13 cellular contexts compared by ENCODE assay signal in the genomic region with DNA sequence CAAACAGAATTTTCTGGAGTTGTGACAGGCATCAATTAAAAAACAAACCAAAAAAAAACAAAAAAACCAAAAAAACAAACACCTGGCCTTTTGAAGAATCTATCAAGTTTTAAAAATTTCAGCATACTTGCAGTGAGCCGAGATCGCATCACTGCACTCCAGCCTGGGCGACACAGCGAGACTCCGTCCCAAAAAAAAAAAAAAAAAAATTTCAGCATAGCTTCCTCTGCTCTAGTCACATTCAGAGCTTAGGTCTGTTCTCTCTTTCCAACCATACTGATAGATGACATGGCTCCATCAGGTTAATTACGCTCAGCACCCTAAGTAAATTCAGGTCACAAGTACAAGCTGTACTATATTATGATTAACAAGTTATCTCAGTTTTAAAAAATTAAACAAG. TPM values are rescaled to one million over a fixed set of nuclear protein-coding genes. Genes with fewer than 3 reads are reported as not detected.
DNase-seq lines count a peak whose midpoint lies in the region; ATAC-seq, FAIRE-seq and TF ChIP-seq lines count a peak whose summit lies in the region.
"Had no signal": no experiment of that assay in that cellular context is flagged by ENCODE, and none has a peak within 500 bp of the region (broad histone marks: within the 10 kb centered on the region; RNA-seq: fewer than 3 reads in every experiment).

No MANE protein-coding gene starts in this region.

- in situ Hi-C loops in K562 (cut with MboI) = no loop called here

- H3K9me1 ChIP-seq in K562 (ENCODE audit: control insufficient read depth, insufficient read depth, low read length) = no peaks in the 10 kb centered on the region

- TF ChIP-seq POLR2A in K562 (conservative IDR thresholded peaks at IDR 0.05) = no peak

- BruUV-seq in K562 (replicated peaks; lab: Mats Ljungman, UMichigan) = no TSS peak

- H4K8ac ChIP-seq in trophoblast cell (ENCODE audit: low read depth, low read length) = no peak overlapping the region

- no peak overlapping the region for H2AK5ac ChIP-seq in trophoblast cell (ENCODE audit: low read length)

- H2AFZ ChIP-seq in K562 (ENCODE audit: low read depth, low read length) (no peak overlapping the region), trophoblast cell (ENCODE audit: insufficient read depth, low read length, poor library complexity) (no peak overlapping the region)

- H3K4me1 ChIP-seq in K562 (replicated peaks in 1 of 2; ENCODE audit: control insufficient read depth in 2 of 2, insufficient read depth in 2 of 2, low read length in 2 of 2) (peaks cover 15 to 38% of the 10 kb centered on the region in 2 experiments), trophoblast cell (ENCODE audit: control insufficient read depth in 1 of 2, insufficient read depth in 2 of 2, low read length in 2 of 2) (peaks cover 3% of the 10 kb centered on the region in 2 experiments)

- no peaks in the 10 kb centered on the region for H3K9me3 ChIP-seq in CD4-positive, alpha-beta T cell (ENCODE audit: control insufficient read depth, low read length)
- H3K9me3 ChIP-seq in K562 (replicated peaks; ENCODE audit: control insufficient read depth, insufficient read depth, low read depth, low read length) = no peaks in the 10 kb centered on the region
- H3K9me3 ChIP-seq in trophoblast cell (ENCODE audit: insufficient read depth, low read depth, low read length) = no peaks in the 10 kb centered on the region
- H3K9me3 ChIP-seq: gastroesophageal sphincter had no signal

- H3K9me3 Mint-ChIP-seq in CD4-positive, alpha-beta T cell = no peaks in the 10 kb centered on the region
- no peaks in the 10 kb centered on the region for H3K9me3 Mint-ChIP-seq in HFFc6
- H3K9me3 Mint-ChIP-seq: stimulated activated naive B cell treated with anti-CD40 and anti-IgM and Interleukin-4, amounts not matched to agents 10 μg/mL and 1 μg/mL and 100 μg/mL, for 72 hours had no signal

- H3K4ac ChIP-seq in trophoblast cell (ENCODE audit: low read depth, low read length) = peak overlapping the region; percentile 69

- peaks cover 15% of the 10 kb centered on the region for H3K79me1 ChIP-seq in trophoblast cell (ENCODE audit: low read length)

- intact Hi-C loops in CD4-positive, alpha-beta T cell (cut with DNase I, micrococcal nuclease) = loop anchor here in 1 of 2 experiments (5.0 kb wide), 2 partner anchors 41 to 164 kb away; no protein-coding TSS in a partner anchor
- intact Hi-C loops in K562 (cut with micrococcal nuclease) = no loop called here
- intact Hi-C loops in posterior vena cava (cut with DNase I) = no loop called here

- H3K79me2 ChIP-seq in K562 (ENCODE audit: control insufficient read depth, insufficient read depth, low read length) (peaks cover 75% of the 10 kb centered on the region), trophoblast cell (ENCODE audit: control insufficient read depth, insufficient read depth, low read length, poor library complexity) (peaks cover 12% of the 10 kb centered on the region)

- H3K9ac ChIP-seq in K562 (ENCODE audit: insufficient read depth in 1 of 2, low read depth in 2 of 2, low read length in 2 of 2) (peak overlapping the region; percentile 47 to 99), trophoblast cell (ENCODE audit: low read length) (no peak overlapping the region)

- FAIRE-seq in K562 (lab: Jason Lieb, UNC) = no peak
- FAIRE-seq: H1 had no signal

- DNase-seq in CD4-positive, alpha-beta T cell = no peak
- DNase-seq in HFFc6 = no peak
- DNase-seq in K562 (ENCODE audit: extremely low read depth in 1 of 4, low spot score in 3 of 4) = peak in 1 of 4 experiments; percentile 40
- no peak for DNase-seq in trophoblast cell
- DNase-seq in posterior vena cava (ENCODE audit: low spot score) = no peak
- no peak for DNase-seq in amniotic stem cell (lab: John Stamatoyannopoulos, UW)
- DNase-seq: NCI-H1092; NCI-H510A; stimulated activated CD4-positive, alpha-beta T cell treated with anti-CD3 and anti-CD28 coated beads, Interleukin-2, amount 100 ng/mL, for 24 hours; stimulated activated naive B cell treated with anti-CD40 and anti-IgM and Interleukin-4, amounts not matched to agents 10 μg/mL and 1 μg/mL and 100 μg/mL, for 72 hours had no signal

- CTCF ChIA-PET in CD4-positive, alpha-beta T cell (lab: Charles Lee) = interaction anchor here (1.3 to 1.4 kb wide), 2 partner anchors 42 to 88 kb away, joined by 3 to 7 read pairs; no protein-coding TSS in a partner anchor
- CTCF ChIA-PET in K562 (lab: Yijun Ruan, JAX; ENCODE audit: low intra/inter-chr PET ratio) = no interaction called here

- no peak overlapping the region for H4K12ac ChIP-seq in trophoblast cell (ENCODE audit: low read depth, low read length)

- TF ChIP-seq RAD21 in K562 (CRISPR knock-in tag; conservative IDR thresholded peaks at IDR 0.05 in 1 of 2, IDR thresholded peaks at IDR 0.05 in 1 of 2) = no peak

- H3K27ac Mint-ChIP-seq in CD4-positive, alpha-beta T cell = peak overlapping the region; percentile 100
- peak overlapping the region; percentile 59 for H3K27ac Mint-ChIP-seq in HFFc6

- H3K4me3 ChIP-seq in K562 (peak overlapping the region; percentile 84), trophoblast cell (ENCODE audit: low read depth, low read length) (no peak overlapping the region)

- no peak overlapping the region for H2BK120ac ChIP-seq in trophoblast cell (ENCODE audit: insufficient read depth, low read length, poor library complexity)

- H3K36me3 Mint-ChIP-seq in CD4-positive, alpha-beta T cell (ENCODE audit: low read depth) = peaks cover 37% of the 10 kb centered on the region
- H3K36me3 Mint-ChIP-seq in HFFc6 (ENCODE audit: low read depth) = peaks cover 9% of the 10 kb centered on the region; the same call in 1 of the 2 replicates

- H2BK5ac ChIP-seq in trophoblast cell (ENCODE audit: low read depth, low read length, poor library complexity) = no peak overlapping the region

- peaks cover 78% of the 10 kb centered on the region for H3K4me1 Mint-ChIP-seq in CD4-positive, alpha-beta T cell (ENCODE audit: low read depth)
- peaks cover 57% of the 10 kb centered on the region for H3K4me1 Mint-ChIP-seq in HFFc6 (ENCODE audit: low read depth)

- H3K18ac ChIP-seq in trophoblast cell (ENCODE audit: low read length) = no peak overlapping the region

- TF ChIP-seq EP300 in K562 (IDR thresholded peaks at IDR 0.05; ENCODE audit: low read length) = no peak

- no peak for TF ChIP-seq CTCF in CD4-positive, alpha-beta T cell (IDR thresholded peaks at IDR 0.05)
- no peak for TF ChIP-seq CTCF in HFFc6 (IDR thresholded peaks at IDR 0.05)
- TF ChIP-seq CTCF in K562 (IDR thresholded peaks at IDR 0.05 in 2 of 3, conservative IDR thresholded peaks at IDR 0.05 in 1 of 3; ENCODE audit: insufficient read depth in 2 of 3, low read depth in 1 of 3, low read length in 3 of 3) = no peak

- 3% methylated on average over 5 of the region's 6 CpGs for WGBS in K562 (ENCODE audit: insufficient coverage, low coverage, missing lambda C conversion rate)
- no CpG with 5 or more reads among the region's 6 CpGs for WGBS in trophoblast cell (ENCODE audit: extremely low coverage, insufficient coverage, insufficient read length)

- H3K4me2 ChIP-seq in K562 (ENCODE audit: insufficient read depth, low read length) (peak overlapping the region; percentile 89), trophoblast cell (ENCODE audit: low read length) (no peak overlapping the region)

- no peak overlapping the region for H3K27ac ChIP-seq in CD4-positive, alpha-beta T cell (ENCODE audit: low read depth, low read length)
- peak overlapping the region; percentile 99 for H3K27ac ChIP-seq in K562 (ENCODE audit: extremely low read depth, low read depth, low read length)
- no peak overlapping the region for H3K27ac ChIP-seq in trophoblast cell (ENCODE audit: low read depth, low read length)

- peaks cover 15% of the 10 kb centered on the region; the same call in 1 of the 2 replicates for H4K20me1 ChIP-seq in K562 (replicated peaks; ENCODE audit: control insufficient read depth, insufficient read depth, low read length)

- POLR2A ChIA-PET in CD4-positive, alpha-beta T cell (lab: Charles Lee) = interaction anchor here (5.6 to 6.3 kb wide), 2 partner anchors 16 to 54 kb away, joined by 55 to 113 read pairs; no protein-coding TSS in a partner anchor
- POLR2A ChIA-PET in K562 (lab: Yijun Ruan, JAX) = interaction anchor here (0.7 to 9.5 kb wide), 5 partner anchors 13 to 574 kb away, joined by 4 to 111 read pairs (median 5); no protein-coding TSS in a partner anchor

- H2BK12ac ChIP-seq in trophoblast cell (ENCODE audit: low read length) = no peak overlapping the region

- ATAC-seq in CD4-positive, alpha-beta T cell (ENCODE audit: poor library complexity) = no peak
- ATAC-seq in K562 (peak; percentile 3), GM19328 (IDR thresholded peaks at IDR 0.05; ENCODE audit: unreplicated experiment) (no peak)
- ATAC-seq: gastroesophageal sphincter; stimulated activated naive B cell treated with anti-CD40 and anti-IgM and Interleukin-4, amounts not matched to agents 10 μg/mL and 1 μg/mL and 100 μg/mL, for 72 hours had no signal

- H3K14ac ChIP-seq in trophoblast cell (ENCODE audit: low read length) = no peak overlapping the region

- no peaks in the 10 kb centered on the region for H3K27me3 Mint-ChIP-seq in CD4-positive, alpha-beta T cell
- peaks cover 4% of the 10 kb centered on the region for H3K27me3 Mint-ChIP-seq in HFFc6 (ENCODE audit: insufficient read depth)
- H3K27me3 Mint-ChIP-seq: stimulated activated naive B cell treated with anti-CD40 and anti-IgM and Interleukin-4, amounts not matched to agents 10 μg/mL and 1 μg/mL and 100 μg/mL, for 72 hours had no signal

- no peak overlapping the region for H3K23ac ChIP-seq in trophoblast cell (ENCODE audit: low read length)

- no peak overlapping the region for H4K91ac ChIP-seq in trophoblast cell (ENCODE audit: low read depth, low read length)

- H3K36me3 ChIP-seq in K562 (ENCODE audit: control insufficient read depth, insufficient read depth, low read length) (peaks cover 14% of the 10 kb centered on the region; the same call in 2 of the 3 replicates), trophoblast cell (ENCODE audit: control insufficient read depth in 1 of 2, insufficient read depth in 2 of 2, low read length in 2 of 2) (no peaks in the 10 kb centered on the region)
- H3K36me3 ChIP-seq: gastroesophageal sphincter had no signal

- peak overlapping the region; percentile 77 for H3K4me3 Mint-ChIP-seq in CD4-positive, alpha-beta T cell
- peak overlapping the region; percentile 88 for H3K4me3 Mint-ChIP-seq in HFFc6

- H3K27me3 ChIP-seq in CD4-positive, alpha-beta T cell (ENCODE audit: control insufficient read depth, insufficient read depth, low read length) = no peaks in the 10 kb centered on the region
- no peaks in the 10 kb centered on the region for H3K27me3 ChIP-seq in K562 (ENCODE audit: control insufficient read depth in 2 of 2, insufficient read depth in 2 of 2, low read length in 2 of 2)
- no peaks in the 10 kb centered on the region for H3K27me3 ChIP-seq in trophoblast cell (ENCODE audit: insufficient read depth, low read length)
- H3K27me3 ChIP-seq: gastroesophageal sphincter had no signal

RNA-seq across cellular contexts. Expression of gene KBTBD2, which starts 3.1 kb away (rescaled TPM):
- total RNA-seq in CD4-positive, alpha-beta T cell = 10 to 100 TPM; 92.3 to 93.9 TPM
- 10 to 100 TPM; 20.8 to 24.5 (median 22.0) TPM for total RNA-seq in HFFc6 (2021; fragmentation: NEBNext Ultra II Directional; extraction: Animal tissue kit (Norgen Biotek cat#: 25700))
- 104 and 163 TPM in 2 replicates for total RNA-seq in K562 (2011; cell fraction: chromatin; rRNA removed; ENCODE audit: low replicate concordance)
- 38.5 and 42.6 TPM in 2 replicates for total RNA-seq in K562 (2011; cell fraction: nucleolus; rRNA removed)
- total RNA-seq in K562 (2011; cell fraction: nucleoplasm; rRNA removed) = 74.4 and 118 TPM in 2 replicates
- 27.3 and 27.8 TPM in 2 replicates for total RNA-seq in K562 (2014; rRNA removed)
- 40.3 and 50.3 TPM in 2 replicates for total RNA-seq in K562 (2014; rRNA removed; fragmentation: Illumina TruSeq; extraction: Trizol)
- 33.8 and 35.8 TPM in 2 replicates for total RNA-seq in K562 (2015; rRNA removed; fragmentation: Illumina TruSeq; extraction: Trizol)
- 27.0 and 31.4 TPM in 2 replicates for total RNA-seq in K562 (2021)
- 49.8 and 62.2 TPM in 2 replicates for polyA plus RNA-seq in K562 (2011; rRNA removed)
- polyA plus RNA-seq in K562 (2011; cell fraction: cytosol; rRNA removed) = 14.2 and 26.7 TPM in 2 replicates
- 21.8 and 25.6 TPM in 2 replicates for polyA plus RNA-seq in K562 (2011; cell fraction: nucleus; rRNA removed)
- 22.4 and 24.3 TPM in 2 replicates for polyA plus RNA-seq in K562 (2012)
- 29.1 and 35.2 TPM in 2 replicates for polyA plus RNA-seq in K562 (2014; fragmentation: Illumina TruSeq; extraction: Trizol)
- 10 to 100 TPM; 22.8 to 22.9 TPM for polyA plus RNA-seq in K562 (2014; fragmentation: Nextera tagmentation; extraction: Ambion mirVana)
- polyA plus RNA-seq in K562 (2014; rRNA removed) = 27.4 and 30.8 TPM in 2 replicates
- 104 and 106 TPM in 2 replicates for polyA minus RNA-seq in K562 (2011; rRNA and poly(A)+ RNA removed)
- 20.4 and 34.2 TPM in 2 replicates for polyA minus RNA-seq in K562 (2011; cell fraction: cytosol; rRNA and poly(A)+ RNA removed)
- 25.0 and 32.5 TPM in 2 replicates for polyA minus RNA-seq in K562 (2011; cell fraction: nucleus; rRNA and poly(A)+ RNA removed)
- polyA plus RNA-seq in trophoblast cell (2013) = 15.1 and 15.2 TPM in 2 replicates
- 10 to 100 TPM; 24.1 to 34.8 TPM for total RNA-seq in posterior vena cava
